9 cellular contexts compared by ENCODE assay signal in genomic region chr1:89670168-89670567, GRCh38. TPM values are rescaled to one million over a fixed set of nuclear protein-coding genes. Genes with fewer than 3 reads are reported as not detected.
A peak's percentile ranks its signal among the peaks of the same experiment; 100 is the strongest.
DNase-seq lines count a peak whose midpoint lies in the region; ATAC-seq, FAIRE-seq and TF ChIP-seq lines count a peak whose summit lies in the region.
"Had no signal": no experiment of that assay in that cellular context is flagged by ENCODE, and none has a peak within 500 bp of the region (broad histone marks: within the 10 kb centered on the region; RNA-seq: fewer than 3 reads in every experiment).

No MANE protein-coding gene starts in this region.

- ATAC-seq in HG02973 (IDR thresholded peaks at IDR 0.05; ENCODE audit: unreplicated experiment) (peak; percentile 98), T-helper 17 cell (peak; percentile 95)
- ATAC-seq: Panc1 had no signal

- intact Hi-C loops in activated CD4-positive, alpha-beta T cell treated with anti-CD3 and anti-CD28 coated beads, Interleukin-2, amount 10 ng/mL, durations not matched to agents 24 days and 14 days (cut with micrococcal nuclease), result loop anchor here (5.0 kb wide), 2 partner anchors 33 to 47 kb away; no protein-coding TSS in a partner anchor
- intact Hi-C loops in dorsolateral prefrontal cortex (cut with DNase I), result no loop called here

- 73 to 87% (median 78%) methylated on average over 7 of the region's 7 CpGs for WGBS in small intestine, 3 donors

- H3K27me3 ChIP-seq in small intestine (ENCODE audit: control insufficient read depth in 2 of 2, insufficient read depth in 2 of 2, low read length in 2 of 2) (no peaks in the 10 kb centered on the region), dorsolateral prefrontal cortex (no peaks in the 10 kb centered on the region)

- H3K4me3 Mint-ChIP-seq in activated CD4-positive, alpha-beta T cell treated with anti-CD3 and anti-CD28 coated beads, Interleukin-2, amount 10 ng/mL, durations not matched to agents 24 days and 14 days, result peak overlapping the region; percentile 30
- H3K4me3 Mint-ChIP-seq in T-helper 17 cell, result peak overlapping the region; percentile 81

- peak; percentile 59 for FAIRE-seq in small intestine (lab: Jason Lieb, UNC)

- no peak for TF ChIP-seq CTCF in dorsolateral prefrontal cortex (IDR thresholded peaks at IDR 0.05 in 54 of 56, conservative IDR thresholded peaks at IDR 0.05 in 2 of 56; ENCODE audit: low read depth in 1 of 56, partially characterized antibody in 56 of 56)

- peaks cover 73% of the 10 kb centered on the region for H3K4me1 Mint-ChIP-seq in activated CD4-positive, alpha-beta T cell treated with anti-CD3 and anti-CD28 coated beads, Interleukin-2, amount 10 ng/mL, durations not matched to agents 24 days and 14 days
- H3K4me1 Mint-ChIP-seq in T-helper 17 cell, result peaks cover 64% of the 10 kb centered on the region

- H3K27ac Mint-ChIP-seq in activated CD4-positive, alpha-beta T cell treated with anti-CD3 and anti-CD28 coated beads, Interleukin-2, amount 10 ng/mL, durations not matched to agents 24 days and 14 days, result peak overlapping the region; percentile 74
- H3K27ac Mint-ChIP-seq in T-helper 17 cell, result peak overlapping the region; percentile 90

- H3K9me3 ChIP-seq in T-helper 17 cell (ENCODE audit: control insufficient read depth, low read length, poor library complexity, severe bottlenecking) (no peaks in the 10 kb centered on the region), small intestine (ENCODE audit: control insufficient read depth, low read depth) (no peaks in the 10 kb centered on the region)

- H3K36me3 Mint-ChIP-seq in activated CD4-positive, alpha-beta T cell treated with anti-CD3 and anti-CD28 coated beads, Interleukin-2, amount 10 ng/mL, durations not matched to agents 24 days and 14 days (ENCODE audit: low read depth), result peaks cover 51% of the 10 kb centered on the region
- peaks cover 2% of the 10 kb centered on the region for H3K36me3 Mint-ChIP-seq in T-helper 17 cell (ENCODE audit: low read depth)

- DNase-seq in activated CD4-positive, alpha-beta T cell treated with anti-CD3 and anti-CD28 coated beads, Interleukin-2, amount 10 ng/mL, durations not matched to agents 24 days and 14 days, result peak; percentile 70
- DNase-seq in activated CD4-positive, alpha-beta T cell treated with anti-CD3 and anti-CD28 coated beads for 4 hours, result no peak
- DNase-seq in T-helper 17 cell (no peak), small intestine (peak; percentile 3), dorsolateral prefrontal cortex (no peak), activated gamma-delta T cell (lab: John Stamatoyannopoulos, UW) (no peak), DMS53 (lab: John Stamatoyannopoulos, UW) (no peak)

- H3K4me1 ChIP-seq in small intestine (ENCODE audit: control insufficient read depth in 2 of 2, insufficient read depth in 1 of 2, low read depth in 1 of 2, low read length in 1 of 2), result peaks cover 0 to 2% of the 10 kb centered on the region in 2 donors

- no peaks in the 10 kb centered on the region for H3K36me3 ChIP-seq in small intestine (ENCODE audit: control insufficient read depth in 2 of 2, insufficient read depth in 2 of 2, low read length in 2 of 2)

- H3K27me3 Mint-ChIP-seq in activated CD4-positive, alpha-beta T cell treated with anti-CD3 and anti-CD28 coated beads, Interleukin-2, amount 10 ng/mL, durations not matched to agents 24 days and 14 days, result no peaks in the 10 kb centered on the region
- no peaks in the 10 kb centered on the region for H3K27me3 Mint-ChIP-seq in T-helper 17 cell

- H3K27ac ChIP-seq in small intestine (ENCODE audit: low read depth in 1 of 2, low read length in 1 of 2) (no peak overlapping the region), dorsolateral prefrontal cortex (no peak overlapping the region)

- no peak overlapping the region for H3K4me3 ChIP-seq in small intestine (ENCODE audit: low read depth in 1 of 2, low read length in 2 of 2)
- H3K4me3 ChIP-seq in dorsolateral prefrontal cortex, result no peak overlapping the region

- H3K9me3 Mint-ChIP-seq in activated CD4-positive, alpha-beta T cell treated with anti-CD3 and anti-CD28 coated beads, Interleukin-2, amount 10 ng/mL, durations not matched to agents 24 days and 14 days, result peaks cover 6% of the 10 kb centered on the region

RNA-seq across cellular contexts. Expression of gene LRRC8C, which starts 37.2 kb away (rescaled TPM):
- 73.1 and 74.0 TPM in 2 replicates for total RNA-seq in activated CD4-positive, alpha-beta T cell treated with anti-CD3 and anti-CD28 coated beads, Interleukin-2, amount 10 ng/mL, durations not matched to agents 24 days and 14 days
- 10 to 100 TPM; 46.0 to 52.4 TPM for total RNA-seq in T-helper 17 cell
- polyA plus RNA-seq in small intestine, result 1 to 10 TPM in 1 of 3 donors, under 1 TPM in 2; 0.22 to 3.2 (median 0.81) TPM
- 10 to 100 TPM; 10.3 to 21.7 (median 16.1) TPM for total RNA-seq in dorsolateral prefrontal cortex

Comparison
In these comparisons a context has a peak if more than half of its experiments do, and no peak if none do; other contexts are left out.
1. DNase-seq: peak in activated CD4-positive, alpha-beta T cell treated with anti-CD3 and anti-CD28 coated beads, Interleukin-2, amount 10 ng/mL, durations not matched to agents 24 days and 14 days (single experiment) and small intestine (single experiment); none in activated CD4-positive, alpha-beta T cell treated with anti-CD3 and anti-CD28 coated beads for 4 hours (0 of 2), T-helper 17 cell (0 of 3), dorsolateral prefrontal cortex (0 of 10), activated gamma-delta T cell (single experiment) and DMS53 (single experiment).